Comparison of ENCODE assay signal across 14 cellular contexts in genomic region chr19:12804051-12804450, GRCh38. TPM values are rescaled to one million over a fixed set of nuclear protein-coding genes. Genes with fewer than 3 reads are reported as not detected.
DNase-seq lines count a peak whose midpoint lies in the region; ATAC-seq, FAIRE-seq and TF ChIP-seq lines count a peak whose summit lies in the region.
"Had no signal": no experiment of that assay in that cellular context is flagged by ENCODE, and none has a peak within 500 bp of the region (broad histone marks: within the 10 kb centered on the region; RNA-seq: fewer than 3 reads in every experiment).

No MANE protein-coding gene starts in this region.

- no peak overlapping the region for H3K4me3 ChIP-seq in astrocyte (ENCODE audit: insufficient read depth, low read depth, low read length)
- H3K4me3 ChIP-seq in esophagus muscularis mucosa: no peak overlapping the region
- H3K4me3 ChIP-seq in spleen: no peak overlapping the region
- H3K4me3 ChIP-seq: GM12878 had no signal

- no peak overlapping the region for H3K27ac ChIP-seq in astrocyte (ENCODE audit: low read depth, low read length)
- no peak overlapping the region for H3K27ac ChIP-seq in esophagus muscularis mucosa (replicated peaks in 1 of 4)
- H3K27ac ChIP-seq in spleen: no peak overlapping the region
- H3K27ac ChIP-seq: HL-60 had no signal

- H3K4me1 ChIP-seq in astrocyte (ENCODE audit: insufficient read depth, low read length) (peaks cover 32% of the 10 kb centered on the region), esophagus muscularis mucosa (peaks cover 36 to 48% (median 44%) of the 10 kb centered on the region in 4 donors), spleen (peaks cover 21 to 57% (median 42%) of the 10 kb centered on the region in 6 donors)

- H3K4me2 ChIP-seq in astrocyte (ENCODE audit: low read length): no peak overlapping the region

- TF ChIP-seq CTCF in astrocyte (IDR thresholded peaks at IDR 0.05; ENCODE audit: insufficient read depth, low read depth, low read length): no peak
- TF ChIP-seq CTCF in neural crest cell (conservative IDR thresholded peaks at IDR 0.05): no peak
- no peak for TF ChIP-seq CTCF in esophagus muscularis mucosa (IDR thresholded peaks at IDR 0.05)
- TF ChIP-seq CTCF in spleen (IDR thresholded peaks at IDR 0.05 in 8 of 11, conservative IDR thresholded peaks at IDR 0.05 in 3 of 11): no peak

- DNase-seq in activated CD4-positive, alpha-beta T cell treated with anti-CD3 and anti-CD28 coated beads, Interleukin-2, amount 10 ng/mL, durations not matched to agents 24 days and 14 days: no peak
- DNase-seq in activated CD4-positive, alpha-beta T cell treated with anti-CD3 and anti-CD28 coated beads for 36 hours: no peak
- no peak for DNase-seq in astrocyte (ENCODE audit: low read depth)
- DNase-seq in neural crest cell (ENCODE audit: low read depth, low spot score): no peak
- no peak for DNase-seq in stimulated activated naive B cell treated with anti-CD40 and anti-IgM and Interleukin-4, amounts not matched to agents 10 μg/mL and 1 μg/mL and 100 μg/mL, for 72 hours
- no peak for DNase-seq in esophagus muscularis mucosa (ENCODE audit: extremely low spot score)
- no peak for DNase-seq in spleen
- DNase-seq: DMS 273 treated with DMSO at 0.1 percent for 48 hours had no signal

- no peak overlapping the region for H2AFZ ChIP-seq in astrocyte (ENCODE audit: low read depth, low read length)

- H3K4me1 Mint-ChIP-seq in activated CD4-positive, alpha-beta T cell treated with anti-CD3 and anti-CD28 coated beads, Interleukin-2, amount 10 ng/mL, durations not matched to agents 24 days and 14 days: peaks cover 33% of the 10 kb centered on the region
- peaks cover 36% of the 10 kb centered on the region for H3K4me1 Mint-ChIP-seq in activated CD4-positive, alpha-beta T cell treated with anti-CD3 and anti-CD28 coated beads for 36 hours
- H3K4me1 Mint-ChIP-seq in astrocyte (ENCODE audit: low read depth, unreplicated experiment) (no peaks in the 10 kb centered on the region), neural crest cell (peaks cover 33% of the 10 kb centered on the region)
- H3K4me1 Mint-ChIP-seq in stimulated activated naive B cell treated with anti-CD40 and anti-IgM and Interleukin-4, amounts not matched to agents 10 μg/mL and 1 μg/mL and 100 μg/mL, for 72 hours: peaks cover 33 to 34% of the 10 kb centered on the region in 2 donors

- CTCF ChIA-PET in activated CD4-positive, alpha-beta T cell treated with anti-CD3 and anti-CD28 coated beads for 36 hours (lab: Charles Lee): interaction anchor here (0.6 to 15.0 kb wide), 3 partner anchors 40 to 157 kb away, joined by 3 to 451 read pairs (median 3); no protein-coding TSS in a partner anchor

- peaks cover 20% of the 10 kb centered on the region for H3K79me2 ChIP-seq in astrocyte (ENCODE audit: insufficient read depth, low read length)

- H3K9ac ChIP-seq in astrocyte (ENCODE audit: low read length): no peak overlapping the region

- peaks cover 11% of the 10 kb centered on the region for H4K20me1 ChIP-seq in astrocyte (ENCODE audit: insufficient read depth, low read length)

- H3K36me3 Mint-ChIP-seq in activated CD4-positive, alpha-beta T cell treated with anti-CD3 and anti-CD28 coated beads, Interleukin-2, amount 10 ng/mL, durations not matched to agents 24 days and 14 days (ENCODE audit: low read depth): peaks cover 29% of the 10 kb centered on the region
- peaks cover 18% of the 10 kb centered on the region for H3K36me3 Mint-ChIP-seq in activated CD4-positive, alpha-beta T cell treated with anti-CD3 and anti-CD28 coated beads for 36 hours (ENCODE audit: low read depth)
- H3K36me3 Mint-ChIP-seq in astrocyte (ENCODE audit: low read depth, unreplicated experiment) (no peaks in the 10 kb centered on the region), neural crest cell (ENCODE audit: low read depth) (peaks cover 8% of the 10 kb centered on the region)
- peaks cover 6 to 14% of the 10 kb centered on the region in 2 donors for H3K36me3 Mint-ChIP-seq in stimulated activated naive B cell treated with anti-CD40 and anti-IgM and Interleukin-4, amounts not matched to agents 10 μg/mL and 1 μg/mL and 100 μg/mL, for 72 hours

- no peak for FAIRE-seq in astrocyte (lab: Jason Lieb, UNC)
- FAIRE-seq: GM12878 had no signal

- WGBS in esophagus muscularis mucosa: 95% methylated on average over 26 of the region's 26 CpGs
- WGBS in spleen, 5 donors: 92 to 96% (median 95%) methylated on average over 26 of the region's 26 CpGs

- POLR2A ChIA-PET in activated CD4-positive, alpha-beta T cell treated with anti-CD3 and anti-CD28 coated beads for 36 hours (lab: Charles Lee): no interaction called here

- H3K27ac Mint-ChIP-seq in activated CD4-positive, alpha-beta T cell treated with anti-CD3 and anti-CD28 coated beads, Interleukin-2, amount 10 ng/mL, durations not matched to agents 24 days and 14 days: no peak overlapping the region
- no peak overlapping the region for H3K27ac Mint-ChIP-seq in activated CD4-positive, alpha-beta T cell treated with anti-CD3 and anti-CD28 coated beads for 36 hours
- peak overlapping the region; percentile 58 for H3K27ac Mint-ChIP-seq in astrocyte (ENCODE audit: unreplicated experiment)
- H3K27ac Mint-ChIP-seq in neural crest cell (ENCODE audit: unreplicated experiment): no peak overlapping the region
- peak overlapping the region; percentile 62 for H3K27ac Mint-ChIP-seq in stimulated activated naive B cell treated with anti-CD40 and anti-IgM and Interleukin-4, amounts not matched to agents 10 μg/mL and 1 μg/mL and 100 μg/mL, for 72 hours

- H3K27me3 ChIP-seq in astrocyte (ENCODE audit: insufficient read depth, low read length): no peaks in the 10 kb centered on the region
- H3K27me3 ChIP-seq in esophagus muscularis mucosa: no peaks in the 10 kb centered on the region
- peaks cover 0 to 20% (median 0%) of the 10 kb centered on the region in 7 donors for H3K27me3 ChIP-seq in spleen (replicated peaks in 1 of 7)

- TF ChIP-seq POLR2A in esophagus muscularis mucosa (IDR thresholded peaks at IDR 0.05; ENCODE audit: low read depth) (no peak), spleen (IDR thresholded peaks at IDR 0.05) (no peak)

- no peaks in the 10 kb centered on the region for H3K27me3 Mint-ChIP-seq in activated CD4-positive, alpha-beta T cell treated with anti-CD3 and anti-CD28 coated beads, Interleukin-2, amount 10 ng/mL, durations not matched to agents 24 days and 14 days
- H3K27me3 Mint-ChIP-seq in activated CD4-positive, alpha-beta T cell treated with anti-CD3 and anti-CD28 coated beads for 36 hours: no peaks in the 10 kb centered on the region
- H3K27me3 Mint-ChIP-seq in astrocyte (ENCODE audit: low read depth, unreplicated experiment) (peaks cover 7% of the 10 kb centered on the region), neural crest cell (ENCODE audit: low read depth) (no peaks in the 10 kb centered on the region)
- H3K27me3 Mint-ChIP-seq in stimulated activated naive B cell treated with anti-CD40 and anti-IgM and Interleukin-4, amounts not matched to agents 10 μg/mL and 1 μg/mL and 100 μg/mL, for 72 hours: peaks cover 0 to 7% of the 10 kb centered on the region in 2 donors

- intact Hi-C loops in activated CD4-positive, alpha-beta T cell treated with anti-CD3 and anti-CD28 coated beads, Interleukin-2, amount 10 ng/mL, durations not matched to agents 24 days and 14 days (cut with micrococcal nuclease): no loop called here
- intact Hi-C loops in activated CD4-positive, alpha-beta T cell treated with anti-CD3 and anti-CD28 coated beads for 36 hours (cut with DNase I, micrococcal nuclease): loop anchor here in 1 of 2 experiments (5.0 kb wide), 1 partner anchor 43 kb away; no protein-coding TSS in a partner anchor
- intact Hi-C loops in esophagus muscularis mucosa (cut with DNase I) (no loop called here), spleen (cut with DNase I; ENCODE audit: low total_unique reads) (no loop called here)

- TF ChIP-seq EP300 in esophagus muscularis mucosa (IDR thresholded peaks at IDR 0.05): no peak

- ATAC-seq in activated CD4-positive, alpha-beta T cell treated with anti-CD3 and anti-CD28 coated beads for 36 hours: no peak
- ATAC-seq in stimulated activated naive B cell treated with anti-CD40 and anti-IgM and Interleukin-4, amounts not matched to agents 10 μg/mL and 1 μg/mL and 100 μg/mL, for 72 hours (replicated peaks): no peak
- no peak for ATAC-seq in GM21423 (IDR thresholded peaks at IDR 0.05; ENCODE audit: unreplicated experiment)
- ATAC-seq: GM12878, HCT116 had no signal

- no peaks in the 10 kb centered on the region for H3K9me3 ChIP-seq in astrocyte (ENCODE audit: insufficient read depth, low read depth, low read length)
- no peaks in the 10 kb centered on the region for H3K9me3 ChIP-seq in esophagus muscularis mucosa
- no peaks in the 10 kb centered on the region for H3K9me3 ChIP-seq in spleen

- H3K36me3 ChIP-seq in astrocyte (ENCODE audit: insufficient read depth, low read length) (no peaks in the 10 kb centered on the region), esophagus muscularis mucosa (peaks cover 5 to 14% (median 14%) of the 10 kb centered on the region in 4 donors), spleen (peaks cover 0 to 28% (median 8%) of the 10 kb centered on the region in 6 donors)

- peak overlapping the region; percentile 7 for H3K4me3 Mint-ChIP-seq in activated CD4-positive, alpha-beta T cell treated with anti-CD3 and anti-CD28 coated beads, Interleukin-2, amount 10 ng/mL, durations not matched to agents 24 days and 14 days
- H3K4me3 Mint-ChIP-seq in activated CD4-positive, alpha-beta T cell treated with anti-CD3 and anti-CD28 coated beads for 36 hours: no peak overlapping the region
- H3K4me3 Mint-ChIP-seq in astrocyte (ENCODE audit: unreplicated experiment): no peak overlapping the region
- H3K4me3 Mint-ChIP-seq in neural crest cell: peak overlapping the region; percentile 57
- H3K4me3 Mint-ChIP-seq in stimulated activated naive B cell treated with anti-CD40 and anti-IgM and Interleukin-4, amounts not matched to agents 10 μg/mL and 1 μg/mL and 100 μg/mL, for 72 hours: peak overlapping the region in 1 of 2 donors; percentile 22

- no peaks in the 10 kb centered on the region for H3K9me3 Mint-ChIP-seq in activated CD4-positive, alpha-beta T cell treated with anti-CD3 and anti-CD28 coated beads, Interleukin-2, amount 10 ng/mL, durations not matched to agents 24 days and 14 days
- no peaks in the 10 kb centered on the region for H3K9me3 Mint-ChIP-seq in activated CD4-positive, alpha-beta T cell treated with anti-CD3 and anti-CD28 coated beads for 36 hours (ENCODE audit: low read depth)
- H3K9me3 Mint-ChIP-seq in astrocyte (ENCODE audit: unreplicated experiment) (no peaks in the 10 kb centered on the region), neural crest cell (no peaks in the 10 kb centered on the region)
- H3K9me3 Mint-ChIP-seq in stimulated activated naive B cell treated with anti-CD40 and anti-IgM and Interleukin-4, amounts not matched to agents 10 μg/mL and 1 μg/mL and 100 μg/mL, for 72 hours: no peaks in the 10 kb centered on the region

RNA-seq across cellular contexts. Expression of gene THSD8, which starts 2.2 kb away (rescaled TPM):
- total RNA-seq in activated CD4-positive, alpha-beta T cell treated with anti-CD3 and anti-CD28 coated beads, Interleukin-2, amount 10 ng/mL, durations not matched to agents 24 days and 14 days: 26.8 and 32.7 TPM in 2 replicates
- 10 to 100 TPM; 31.0 to 48.2 TPM for total RNA-seq in activated CD4-positive, alpha-beta T cell treated with anti-CD3 and anti-CD28 coated beads for 36 hours
- 3.6 and 4.5 TPM in 2 replicates for total RNA-seq in astrocyte
- total RNA-seq in neural crest cell: 34.7 and 49.1 TPM in 2 replicates
- total RNA-seq in esophagus muscularis mucosa: under 1 TPM in 1 of 4 donors, not detected in 3; 0.65 TPM
- total RNA-seq in spleen: 1 to 10 TPM in 4 of 7 donors, not detected in 3; 1.1 to 4.8 (median 3.4) TPM
- 1 to 10 TPM; 5.2 to 9.1 (median 5.7) TPM for polyA plus RNA-seq in spleen
- total RNA-seq: Daoy, H4 had no signal

RNA-seq across cellular contexts. Expression of gene RNASEH2A, which starts 2.3 kb away (rescaled TPM):
- total RNA-seq in activated CD4-positive, alpha-beta T cell treated with anti-CD3 and anti-CD28 coated beads, Interleukin-2, amount 10 ng/mL, durations not matched to agents 24 days and 14 days: 35.8 and 51.5 TPM in 2 replicates
- total RNA-seq in activated CD4-positive, alpha-beta T cell treated with anti-CD3 and anti-CD28 coated beads for 36 hours: 10 to 100 TPM; 27.0 to 51.1 TPM
- total RNA-seq in astrocyte (5.4 and 10.5 TPM in 2 replicates), neural crest cell (74.5 and 87.4 TPM in 2 replicates), esophagus muscularis mucosa (1 to 10 TPM; 2.7 to 6.6 (median 4.2) TPM), spleen (10 to 100 TPM in 6 of 7 donors, 1 to 10 TPM in 1; 9.8 to 15.9 (median 11.7) TPM)
- 10 to 100 TPM in 2 of 3 donors, 1 to 10 TPM in 1; 4.4 to 12.2 (median 11.4) TPM for polyA plus RNA-seq in spleen

RNA-seq across cellular contexts. Expression of gene PRDX2, which starts 2.5 kb away (rescaled TPM):
- 277 and 294 TPM in 2 replicates for total RNA-seq in activated CD4-positive, alpha-beta T cell treated with anti-CD3 and anti-CD28 coated beads, Interleukin-2, amount 10 ng/mL, durations not matched to agents 24 days and 14 days
- total RNA-seq in activated CD4-positive, alpha-beta T cell treated with anti-CD3 and anti-CD28 coated beads for 36 hours: 100 to 1,000 TPM; 261 to 325 TPM
- total RNA-seq in astrocyte: 145 and 166 TPM in 2 replicates
- total RNA-seq in neural crest cell: 651 and 672 TPM in 2 replicates
- total RNA-seq in esophagus muscularis mucosa: 100 to 1,000 TPM; 236 to 275 (median 250) TPM
- 100 to 1,000 TPM in 6 of 7 donors, 10 to 100 TPM in 1; 97.9 to 203 (median 140) TPM for total RNA-seq in spleen
- polyA plus RNA-seq in spleen: 100 to 1,000 TPM in 2 of 3 donors, 10 to 100 TPM in 1; 78.3 to 123 (median 108) TPM

RNA-seq across cellular contexts. Expression of gene JUNB, which starts 12.8 kb away (rescaled TPM):
- total RNA-seq in activated CD4-positive, alpha-beta T cell treated with anti-CD3 and anti-CD28 coated beads, Interleukin-2, amount 10 ng/mL, durations not matched to agents 24 days and 14 days: 302 and 310 TPM in 2 replicates
- 100 to 1,000 TPM; 375 to 412 TPM for total RNA-seq in activated CD4-positive, alpha-beta T cell treated with anti-CD3 and anti-CD28 coated beads for 36 hours
- total RNA-seq in astrocyte (101 and 126 TPM in 2 replicates), neural crest cell (9.3 and 9.6 TPM in 2 replicates), esophagus muscularis mucosa (1,000 to 10,000 TPM in 1 of 4 donors, 100 to 1,000 TPM in 2, 10 to 100 TPM in 1; 82.2 to 1,609 (median 182) TPM), spleen (100 to 1,000 TPM; 102 to 363 (median 189) TPM)
- polyA plus RNA-seq in spleen: 100 to 1,000 TPM in 1 of 3 donors, 10 to 100 TPM in 2; 57.5 to 118 (median 64.0) TPM

RNA-seq across cellular contexts. Expression of gene HOOK2, which starts 28.7 kb away (rescaled TPM):
- total RNA-seq in activated CD4-positive, alpha-beta T cell treated with anti-CD3 and anti-CD28 coated beads, Interleukin-2, amount 10 ng/mL, durations not matched to agents 24 days and 14 days: 17.8 and 18.3 TPM in 2 replicates
- 10 to 100 TPM; 20.4 to 20.9 TPM for total RNA-seq in activated CD4-positive, alpha-beta T cell treated with anti-CD3 and anti-CD28 coated beads for 36 hours
- 21.7 and 25.9 TPM in 2 replicates for total RNA-seq in astrocyte
- total RNA-seq in neural crest cell: 27.9 and 28.8 TPM in 2 replicates
- 10 to 100 TPM in 3 of 4 donors, 1 to 10 TPM in 1; 7.1 to 17.0 (median 12.6) TPM for total RNA-seq in esophagus muscularis mucosa
- 10 to 100 TPM; 14.8 to 27.4 (median 25.2) TPM for total RNA-seq in spleen
- polyA plus RNA-seq in spleen: 10 to 100 TPM in 2 of 3 donors, 1 to 10 TPM in 1; 7.1 to 24.3 (median 20.5) TPM

Comparison
In these comparisons a context has a peak if more than half of its experiments do, and no peak if none do; other contexts are left out.
1. H3K4me3 Mint-ChIP-seq: peak in activated CD4-positive, alpha-beta T cell treated with anti-CD3 and anti-CD28 coated beads, Interleukin-2, amount 10 ng/mL, durations not matched to agents 24 days and 14 days (single experiment) and neural crest cell (single experiment); none in activated CD4-positive, alpha-beta T cell treated with anti-CD3 and anti-CD28 coated beads for 36 hours (single experiment) and astrocyte (single experiment).
2. H3K27ac Mint-ChIP-seq: peak in astrocyte (single experiment) and stimulated activated naive B cell treated with anti-CD40 and anti-IgM and Interleukin-4, amounts not matched to agents 10 μg/mL and 1 μg/mL and 100 μg/mL, for 72 hours (single experiment); none in activated CD4-positive, alpha-beta T cell treated with anti-CD3 and anti-CD28 coated beads, Interleukin-2, amount 10 ng/mL, durations not matched to agents 24 days and 14 days (single experiment), activated CD4-positive, alpha-beta T cell treated with anti-CD3 and anti-CD28 coated beads for 36 hours (single experiment) and neural crest cell (single experiment).